Comparison of ENCODE assay signal across 15 cellular contexts in the genomic region with DNA sequence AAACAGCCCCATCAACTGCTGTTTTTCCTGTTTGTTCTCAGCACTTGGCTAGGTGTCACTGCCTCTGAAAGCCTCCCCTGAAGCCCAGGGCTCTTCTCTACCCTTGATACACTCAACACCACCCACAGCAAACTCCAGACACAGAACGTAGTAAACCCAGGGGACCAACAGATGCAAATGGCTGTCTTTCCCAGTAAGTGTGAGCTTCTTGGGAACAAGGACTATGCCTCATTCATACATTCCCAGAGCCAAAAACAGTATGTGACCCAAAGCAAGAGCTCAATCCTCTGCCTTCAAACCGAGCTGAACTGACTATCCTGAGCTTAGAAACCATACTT. TPM values are rescaled to one million over a fixed set of nuclear protein-coding genes. Genes with fewer than 3 reads are reported as not detected.
DNase-seq lines count a peak whose midpoint lies in the region; ATAC-seq and TF ChIP-seq lines count a peak whose summit lies in the region.
"Had no signal": no experiment of that assay in that cellular context is flagged by ENCODE, and none has a peak within 500 bp of the region (broad histone marks: within the 10 kb centered on the region; RNA-seq: fewer than 3 reads in every experiment).

No MANE protein-coding gene starts in this region.

- H3K4me1 Mint-ChIP-seq in activated naive CD4-positive, alpha-beta T cell treated with anti-CD3 and anti-CD28 coated beads, Interleukin-2, amount 10 ng/mL, durations not matched to agents 7 days and 5 days, result peaks cover 60% of the 10 kb centered on the region
- peaks cover 60% of the 10 kb centered on the region for H3K4me1 Mint-ChIP-seq in stimulated activated naive CD8-positive, alpha-beta T cell treated with anti-CD3 and anti-CD28 coated beads, Interleukin-15, amount 100 ng/mL, for 72 hours

- H4K20me1 ChIP-seq in PC-3 (ENCODE audit: low read length), result peaks cover 42% of the 10 kb centered on the region

- ATAC-seq in PC-3 (no peak), HG03565 (IDR thresholded peaks at IDR 0.05; ENCODE audit: unreplicated experiment) (no peak)
- ATAC-seq in stimulated activated naive CD8-positive, alpha-beta T cell treated with anti-CD3 and anti-CD28 coated beads, Interleukin-15, amount 100 ng/mL, for 72 hours, result no peak
- ATAC-seq: upper lobe of right lung had no signal

- no peaks in the 10 kb centered on the region for H3K9me3 Mint-ChIP-seq in activated naive CD4-positive, alpha-beta T cell treated with anti-CD3 and anti-CD28 coated beads, Interleukin-2, amount 10 ng/mL, durations not matched to agents 7 days and 5 days
- no peaks in the 10 kb centered on the region for H3K9me3 Mint-ChIP-seq in stimulated activated naive CD8-positive, alpha-beta T cell treated with anti-CD3 and anti-CD28 coated beads, Interleukin-15, amount 100 ng/mL, for 72 hours

- H3K79me2 ChIP-seq in PC-3 (ENCODE audit: low read length), result peaks cover 70% of the 10 kb centered on the region

- no peak for DNase-seq in activated naive CD4-positive, alpha-beta T cell treated with anti-CD3 and anti-CD28 coated beads, Interleukin-2, amount 10 ng/mL, durations not matched to agents 7 days and 5 days
- no peak for DNase-seq in activated naive CD4-positive, alpha-beta T cell (lab: John Stamatoyannopoulos, UW)
- peak; percentile 16 for DNase-seq in PC-3
- DNase-seq in epithelial cell of proximal tubule (ENCODE audit: low read depth), result no peak
- DNase-seq in stimulated activated naive CD8-positive, alpha-beta T cell treated with anti-CD3 and anti-CD28 coated beads, Interleukin-15, amount 100 ng/mL, for 72 hours, result no peak
- DNase-seq in SIG-M5 (lab: John Stamatoyannopoulos, UW), result no peak
- no peak for DNase-seq in NCI-H146 treated with DMSO at 0.1 percent for 48 hours (lab: John Stamatoyannopoulos, UW; ENCODE audit: unreplicated experiment)
- DNase-seq: AML-193, brain microvascular endothelial cell, kidney, NCI-H1930, Right ventricle myocardium superior, upper lobe of right lung had no signal

- H3K36me3 ChIP-seq in PC-3 (ENCODE audit: low read depth, low read length), result peaks cover 22% of the 10 kb centered on the region; the same call in 1 of the 2 replicates

- no peaks in the 10 kb centered on the region for H3K9me3 ChIP-seq in PC-3 (ENCODE audit: low read length)
- H3K9me3 ChIP-seq: upper lobe of right lung had no signal

- H2AFZ ChIP-seq in PC-3 (ENCODE audit: low read length), result no peak overlapping the region
- H2AFZ ChIP-seq: parathyroid adenoma had no signal

- H3F3A ChIP-seq in PC-3 (ENCODE audit: low read length, unreplicated experiment), result no peaks in the 10 kb centered on the region

- H3K9me2 ChIP-seq in PC-3 (replicated peaks; ENCODE audit: low read length), result no peaks in the 10 kb centered on the region

- CTCF ChIA-PET in activated naive CD4-positive, alpha-beta T cell treated with anti-CD3 and anti-CD28 coated beads, Interleukin-2, amount 10 ng/mL, durations not matched to agents 7 days and 5 days (lab: Charles Lee), result no interaction called here
- CTCF ChIA-PET in PC-3 (lab: Charles Lee), result no interaction called here

- H3K9ac ChIP-seq in PC-3 (ENCODE audit: low read length), result no peak overlapping the region
- H3K9ac ChIP-seq: parathyroid adenoma had no signal

- no peak overlapping the region for H3K4me3 Mint-ChIP-seq in activated naive CD4-positive, alpha-beta T cell treated with anti-CD3 and anti-CD28 coated beads, Interleukin-2, amount 10 ng/mL, durations not matched to agents 7 days and 5 days
- H3K4me3 Mint-ChIP-seq in stimulated activated naive CD8-positive, alpha-beta T cell treated with anti-CD3 and anti-CD28 coated beads, Interleukin-15, amount 100 ng/mL, for 72 hours, result no peak overlapping the region

- intact Hi-C loops in PC-3 (cut with micrococcal nuclease), result no loop called here

- peak overlapping the region; percentile 22 for H3K27ac Mint-ChIP-seq in activated naive CD4-positive, alpha-beta T cell treated with anti-CD3 and anti-CD28 coated beads, Interleukin-2, amount 10 ng/mL, durations not matched to agents 7 days and 5 days
- H3K27ac Mint-ChIP-seq in stimulated activated naive CD8-positive, alpha-beta T cell treated with anti-CD3 and anti-CD28 coated beads, Interleukin-15, amount 100 ng/mL, for 72 hours, result peak overlapping the region; percentile 4 to 36

- no TSS peak for BruUV-seq in PC-3 (replicated peaks; lab: Mats Ljungman, UMichigan)

- peak overlapping the region; percentile 92 for H3K4me2 ChIP-seq in PC-3 (ENCODE audit: low read length)

- H3K27ac ChIP-seq in PC-3 (ENCODE audit: low read length), result peak overlapping the region; percentile 14
- H3K27ac ChIP-seq: brain microvascular endothelial cell, parathyroid adenoma, upper lobe of right lung had no signal

- POLR2A ChIA-PET in PC-3 (lab: Charles Lee; ENCODE audit: unreplicated experiment), result no interaction called here

- TF ChIP-seq CTCF in PC-3 (conservative IDR thresholded peaks at IDR 0.05; ENCODE audit: low read depth, low read length), result no peak
- no peak for TF ChIP-seq CTCF in epithelial cell of proximal tubule (conservative IDR thresholded peaks at IDR 0.05; ENCODE audit: low read depth, low read length)

- H3K4me3 ChIP-seq in PC-3 (ENCODE audit: low read length) (peak overlapping the region; percentile 7; the same call in 1 of the 2 replicates), epithelial cell of proximal tubule (ENCODE audit: low read depth, low read length) (peak overlapping the region; percentile 1)
- H3K4me3 ChIP-seq: upper lobe of right lung had no signal

- H3K36me3 Mint-ChIP-seq in activated naive CD4-positive, alpha-beta T cell treated with anti-CD3 and anti-CD28 coated beads, Interleukin-2, amount 10 ng/mL, durations not matched to agents 7 days and 5 days, result peaks cover 45% of the 10 kb centered on the region

- H3K27me3 Mint-ChIP-seq in activated naive CD4-positive, alpha-beta T cell treated with anti-CD3 and anti-CD28 coated beads, Interleukin-2, amount 10 ng/mL, durations not matched to agents 7 days and 5 days, result no peaks in the 10 kb centered on the region
- H3K27me3 Mint-ChIP-seq in stimulated activated naive CD8-positive, alpha-beta T cell treated with anti-CD3 and anti-CD28 coated beads, Interleukin-15, amount 100 ng/mL, for 72 hours, result no peaks in the 10 kb centered on the region

- no peaks in the 10 kb centered on the region for H3K27me3 ChIP-seq in PC-3 (ENCODE audit: low read length)
- H3K27me3 ChIP-seq: brain microvascular endothelial cell, upper lobe of right lung had no signal

- peaks cover 47% of the 10 kb centered on the region for H3K4me1 ChIP-seq in PC-3 (ENCODE audit: insufficient read depth, low read length)
- H3K4me1 ChIP-seq: parathyroid adenoma had no signal

RNA-seq across cellular contexts. Expression of a gene that starts 4.4 kb away (rescaled TPM):
- total RNA-seq in PC-3 (2014; rRNA removed) (35.1 and 42.0 TPM in 2 replicates), epithelial cell of proximal tubule (51.7 and 92.0 TPM in 2 replicates)
